ENCODE assay signal across 16 cellular contexts in the genomic region with DNA sequence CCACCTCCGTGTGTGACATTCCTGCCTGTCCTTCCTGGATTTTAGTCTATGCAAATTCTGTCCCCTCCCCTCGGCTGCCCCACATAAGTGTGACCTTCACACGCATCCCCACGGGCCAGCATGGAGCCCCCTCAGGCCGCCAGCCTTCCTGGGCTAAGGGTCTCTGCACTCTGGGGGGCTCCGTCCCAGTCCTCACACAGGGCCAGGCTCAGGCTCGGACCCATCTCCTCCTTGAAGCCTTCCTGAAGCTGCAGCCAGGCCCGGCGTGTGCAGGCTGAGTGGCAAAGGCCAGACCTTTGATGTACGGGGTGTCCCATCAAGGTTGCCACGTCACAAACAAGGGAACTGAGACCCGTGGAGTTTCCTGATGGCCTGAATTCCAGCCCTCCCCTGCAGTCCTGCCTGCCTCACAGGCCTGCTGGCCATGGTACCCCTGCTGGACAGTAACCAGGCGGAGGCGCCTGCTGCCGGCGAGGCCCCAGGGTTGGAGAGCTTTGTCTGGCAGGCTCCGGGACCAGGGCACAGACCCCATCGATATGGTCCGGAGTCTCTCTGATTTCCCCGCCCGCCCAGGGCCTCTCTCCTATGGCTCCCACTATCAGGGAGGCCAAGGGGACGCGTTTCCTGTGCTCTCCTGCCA.
DNase-seq lines count a peak whose midpoint lies in the region; ATAC-seq and TF ChIP-seq lines count a peak whose summit lies in the region.
"Had no signal": no experiment of that assay in that cellular context is flagged by ENCODE, and none has a peak within 500 bp of the region (broad histone marks: within the 10 kb centered on the region; RNA-seq: fewer than 3 reads in every experiment).

No MANE protein-coding gene starts in this region.

- no peak for TF ChIP-seq CTCF in chondrocyte (IDR thresholded peaks at IDR 0.05)
- TF ChIP-seq CTCF in sigmoid colon (IDR thresholded peaks at IDR 0.05): no peak

- H3K27ac Mint-ChIP-seq in chondrocyte (ENCODE audit: unreplicated experiment): no peak overlapping the region
- H3K27ac Mint-ChIP-seq: CD4-positive, CD25-positive, alpha-beta regulatory T cell; CD8-positive, alpha-beta memory T cell had no signal

- no peak overlapping the region for H3K23ac ChIP-seq in neuronal stem cell (ENCODE audit: low read depth, low read length, poor library complexity)

- H4K91ac ChIP-seq in neuronal stem cell (ENCODE audit: low read depth, low read length, poor library complexity): no peak overlapping the region

- in situ Hi-C loops in HAP-1 (cut with MboI; ENCODE audit: low sequenced_read_pairs): no loop called here

- H3K36me3 ChIP-seq in neuronal stem cell (replicated peaks in 1 of 2; ENCODE audit: control insufficient read depth in 2 of 2, insufficient read depth in 2 of 2, low read length in 2 of 2) (no peaks in the 10 kb centered on the region), sigmoid colon (no peaks in the 10 kb centered on the region), SJCRH30 (no peaks in the 10 kb centered on the region), HAP-1 (replicated peaks) (no peaks in the 10 kb centered on the region)
- H3K36me3 ChIP-seq: BE2C had no signal

- peaks cover 10 to 17% of the 10 kb centered on the region in 2 donors for H3K4me1 ChIP-seq in neuronal stem cell (ENCODE audit: control insufficient read depth in 2 of 2, insufficient read depth in 1 of 2, low read depth in 1 of 2, low read length in 2 of 2)
- H3K4me1 ChIP-seq in sigmoid colon: no peaks in the 10 kb centered on the region
- H3K4me1 ChIP-seq in SJCRH30: no peaks in the 10 kb centered on the region
- H3K4me1 ChIP-seq in HAP-1: no peaks in the 10 kb centered on the region
- H3K4me1 ChIP-seq: BE2C, Caco-2 had no signal

- peak overlapping the region; percentile 63 for H3K14ac ChIP-seq in neuronal stem cell (ENCODE audit: low read length)

- H3K9ac ChIP-seq in neuronal stem cell (ENCODE audit: low read depth, low read length, poor library complexity): peak overlapping the region; percentile 15
- H3K9ac ChIP-seq: GM23248 had no signal

- H3K4ac ChIP-seq in neuronal stem cell (ENCODE audit: low read length): no peak overlapping the region

- H3K18ac ChIP-seq in neuronal stem cell (ENCODE audit: low read length): peak overlapping the region; percentile 44

- H2BK15ac ChIP-seq in neuronal stem cell (ENCODE audit: low read length): peak overlapping the region; percentile 83

- H3K4me1 Mint-ChIP-seq in chondrocyte (ENCODE audit: low read depth): no peaks in the 10 kb centered on the region
- H3K4me1 Mint-ChIP-seq: CD4-positive, CD25-positive, alpha-beta regulatory T cell; CD8-positive, alpha-beta memory T cell had no signal

- H3K36me3 Mint-ChIP-seq in chondrocyte (ENCODE audit: low read depth): no peaks in the 10 kb centered on the region
- H3K36me3 Mint-ChIP-seq: CD4-positive, CD25-positive, alpha-beta regulatory T cell had no signal

- H3K27me3 ChIP-seq in neuronal stem cell (ENCODE audit: control insufficient read depth in 3 of 3, insufficient read depth in 3 of 3, low read depth in 1 of 3, low read length in 3 of 3): no peaks in the 10 kb centered on the region
- H3K27me3 ChIP-seq in sigmoid colon: peaks cover 0 to 32% (median 16%) of the 10 kb centered on the region in 3 donors
- H3K27me3 ChIP-seq in SJCRH30: peaks cover 39% of the 10 kb centered on the region
- no peaks in the 10 kb centered on the region for H3K27me3 ChIP-seq in HAP-1 (ENCODE audit: low read depth)
- H3K27me3 ChIP-seq: BE2C had no signal

- no CpG with 5 or more reads among the region's 23 CpGs for WGBS in neuronal stem cell (ENCODE audit: extremely low coverage in 2 of 2, insufficient read length in 2 of 2, insufficient replicate concordance in 1 of 2), 2 donors
- 76 to 79% methylated on average over 23 of the region's 23 CpGs for WGBS in sigmoid colon, 2 donors

- H3K9me3 ChIP-seq in neuronal stem cell (replicated peaks in 1 of 2; ENCODE audit: control insufficient read depth in 2 of 2, insufficient read depth in 1 of 2, low read depth in 1 of 2, low read length in 2 of 2) (peaks cover 0 to 3% of the 10 kb centered on the region in 2 donors), sigmoid colon (no peaks in the 10 kb centered on the region), SJCRH30 (replicated peaks) (no peaks in the 10 kb centered on the region), HAP-1 (no peaks in the 10 kb centered on the region)
- H3K9me3 ChIP-seq: BE2C, Caco-2 had no signal

- no peak overlapping the region for H3K27ac ChIP-seq in neuronal stem cell (replicated peaks; ENCODE audit: low read length)
- H3K27ac ChIP-seq in sigmoid colon: no peak overlapping the region
- H3K27ac ChIP-seq in SJCRH30: no peak overlapping the region
- H3K27ac ChIP-seq: GM23248 had no signal

- DNase-seq in COLO668 (lab: John Stamatoyannopoulos, UW; ENCODE audit: unreplicated experiment) (peak; percentile 27), chondrocyte (ENCODE audit: low spot score) (peak; percentile 87), neuronal stem cell (ENCODE audit: low spot score) (no peak), sigmoid colon (peak; percentile 42), iPS-NIHi11 (ENCODE audit: low spot score) (no peak), SJCRH30 (no peak), HAP-1 (ENCODE audit: low spot score in 2 of 2) (no peak)
- DNase-seq: ACHN; BE2C; C1 segment of cervical spinal cord; Caco-2; CD4-positive, CD25-positive, alpha-beta regulatory T cell; GM23248; HCEC 1CT had no signal

- peak overlapping the region; percentile 56 for H2AK5ac ChIP-seq in neuronal stem cell (ENCODE audit: low read depth, low read length)

- ATAC-seq in HG02588 (IDR thresholded peaks at IDR 0.05; ENCODE audit: unreplicated experiment): no peak

- no peak overlapping the region for H2AFZ ChIP-seq in neuronal stem cell (ENCODE audit: low read length)
- H2AFZ ChIP-seq: GM23248 had no signal

- no peak overlapping the region for H2BK5ac ChIP-seq in neuronal stem cell (ENCODE audit: low read length)

- H3K27me3 Mint-ChIP-seq in chondrocyte (ENCODE audit: low read depth): peaks cover 26% of the 10 kb centered on the region

- intact Hi-C loops in sigmoid colon (cut with DNase I): no loop called here

- TF ChIP-seq EP300 in sigmoid colon (IDR thresholded peaks at IDR 0.05): no peak

- TF ChIP-seq POLR2A in sigmoid colon (IDR thresholded peaks at IDR 0.05): no peak

- H3K4me3 Mint-ChIP-seq in chondrocyte (ENCODE audit: unreplicated experiment): no peak overlapping the region
- H3K4me3 Mint-ChIP-seq: CD4-positive, CD25-positive, alpha-beta regulatory T cell; CD8-positive, alpha-beta memory T cell had no signal

- no peaks in the 10 kb centered on the region for H3K79me1 ChIP-seq in neuronal stem cell (ENCODE audit: low read depth, low read length)

- H3K4me3 ChIP-seq in neuronal stem cell (ENCODE audit: low read length in 2 of 2) (no peak overlapping the region), sigmoid colon (no peak overlapping the region), SJCRH30 (no peak overlapping the region), HAP-1 (no peak overlapping the region)
- H3K4me3 ChIP-seq: GM23248 had no signal

- no peak overlapping the region for H4K8ac ChIP-seq in neuronal stem cell (ENCODE audit: low read depth, low read length)

- no peak overlapping the region for H2BK120ac ChIP-seq in neuronal stem cell (ENCODE audit: low read depth, low read length)

- H3K4me2 ChIP-seq in neuronal stem cell (ENCODE audit: insufficient read depth, low read length, poor library complexity, severe bottlenecking): no peak overlapping the region

- H2BK12ac ChIP-seq in neuronal stem cell (ENCODE audit: low read length): peak overlapping the region; percentile 7

- H3K9me3 Mint-ChIP-seq in chondrocyte (ENCODE audit: low read depth): no peaks in the 10 kb centered on the region
- H3K9me3 Mint-ChIP-seq: CD4-positive, CD25-positive, alpha-beta regulatory T cell had no signal

Comparison
In these comparisons a context has a peak if more than half of its experiments do, and no peak if none do; other contexts are left out.
1. DNase-seq: peak in COLO668 (single experiment), chondrocyte (single experiment) and sigmoid colon (single experiment); none in neuronal stem cell (single experiment), iPS-NIHi11 (single experiment), SJCRH30 (0 of 2) and HAP-1 (0 of 2).